ENCODE assay signal across 8 cellular contexts in the genomic region with DNA sequence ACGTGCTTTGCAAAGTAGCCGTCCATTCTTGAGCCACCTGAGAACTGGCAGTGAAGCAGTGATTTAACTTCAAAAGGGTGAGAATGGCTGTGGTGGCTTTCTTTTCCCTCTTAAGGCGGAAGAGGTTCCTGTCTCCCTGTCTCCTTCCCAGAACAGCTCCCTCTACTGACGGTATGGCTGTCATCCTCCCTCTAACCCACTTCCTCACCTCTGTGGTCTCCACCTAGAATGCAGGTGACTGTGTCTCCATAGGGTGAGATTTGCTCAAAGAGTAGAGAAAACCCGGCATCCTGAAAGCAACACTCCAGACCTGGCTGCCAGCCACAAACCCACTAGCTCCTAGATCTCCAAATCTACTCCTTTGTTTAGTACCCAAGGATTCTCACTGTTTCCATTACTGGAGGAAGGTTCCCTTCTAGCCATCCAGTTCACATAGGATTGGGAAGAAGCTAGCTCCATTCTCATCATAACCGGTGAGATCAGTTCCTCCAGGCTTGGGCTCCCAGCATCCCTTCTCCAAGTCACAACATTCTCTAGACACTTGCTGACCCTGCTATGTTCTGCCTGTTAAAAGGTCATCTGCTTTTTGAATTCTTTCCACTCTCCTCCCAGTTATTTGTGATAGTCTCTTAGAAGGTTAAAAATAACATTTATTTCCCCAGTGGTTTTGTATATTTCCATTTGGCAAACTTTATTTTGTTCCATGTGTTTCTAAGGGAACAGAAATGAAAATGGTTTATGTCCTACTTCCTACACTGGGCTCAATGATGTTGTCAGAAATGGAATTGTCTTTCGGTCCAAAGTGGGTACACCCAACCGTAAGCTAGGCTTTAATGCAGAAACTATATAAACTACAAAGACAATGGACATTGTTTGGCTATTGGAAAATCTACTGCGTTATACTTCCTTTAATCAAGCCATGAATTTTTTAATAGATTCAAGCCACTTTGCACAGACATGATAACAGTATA.
DNase-seq lines count a peak whose midpoint lies in the region; ATAC-seq and TF ChIP-seq lines count a peak whose summit lies in the region.

No MANE protein-coding gene starts in this region.

- ATAC-seq in foreskin keratinocyte, result no peak

- no peaks in the 10 kb centered on the region for H3K36me3 Mint-ChIP-seq in activated naive CD4-positive, alpha-beta T cell treated with anti-CD3 and anti-CD28 coated beads, Interleukin-2, amount 50 U/mL, for 24 hours

- H3K27ac Mint-ChIP-seq in activated naive CD4-positive, alpha-beta T cell treated with anti-CD3 and anti-CD28 coated beads, Interleukin-2, amount 50 U/mL, for 24 hours, result peak overlapping the region; percentile 74

- H3K27me3 Mint-ChIP-seq in activated naive CD4-positive, alpha-beta T cell treated with anti-CD3 and anti-CD28 coated beads, Interleukin-2, amount 50 U/mL, for 24 hours, result no peaks in the 10 kb centered on the region

- DNase-seq in activated naive CD4-positive, alpha-beta T cell treated with anti-CD3 and anti-CD28 coated beads, Interleukin-2, amount 50 U/mL, for 16 hours, result no peak
- DNase-seq in Peyer's patch (peak in 2 of 3 donors; percentile 33 to 64), foreskin keratinocyte (no peak), substantia nigra (lab: John Stamatoyannopoulos, UW) (peak in 1 of 49 donors; percentile 12), NCI-H1048 (lab: John Stamatoyannopoulos, UW) (no peak), AG08396 (ENCODE audit: low spot score) (no peak), lower leg skin (ENCODE audit: low spot score in 2 of 2) (no peak)

- no peaks in the 10 kb centered on the region for H3K9me3 Mint-ChIP-seq in activated naive CD4-positive, alpha-beta T cell treated with anti-CD3 and anti-CD28 coated beads, Interleukin-2, amount 50 U/mL, for 24 hours

- no peak overlapping the region for H3K4me3 ChIP-seq in Peyer's patch
- no peak overlapping the region for H3K4me3 ChIP-seq in lower leg skin (ENCODE audit: low read depth, poor library complexity, severe bottlenecking)

- H3K4me1 ChIP-seq in Peyer's patch (peaks cover 0 to 5% (median 2%) of the 10 kb centered on the region in 4 donors), foreskin keratinocyte (peaks cover 19% of the 10 kb centered on the region)

- H3K36me3 ChIP-seq in Peyer's patch, result no peaks in the 10 kb centered on the region

- peak in 5 of 6 experiments; percentile 11 to 52 (median 38) for TF ChIP-seq CTCF in Peyer's patch (IDR thresholded peaks at IDR 0.05)
- TF ChIP-seq CTCF in foreskin keratinocyte (conservative IDR thresholded peaks at IDR 0.05), result peak; percentile 53
- TF ChIP-seq CTCF in lower leg skin (IDR thresholded peaks at IDR 0.05), result no peak

- 68 to 71% methylated on average over 9 of the region's 9 CpGs for WGBS in lower leg skin, 2 donors

- TF ChIP-seq POLR2A in Peyer's patch (IDR thresholded peaks at IDR 0.05) (no peak), lower leg skin (IDR thresholded peaks at IDR 0.05) (no peak)

- peaks cover 41% of the 10 kb centered on the region for H3K4me1 Mint-ChIP-seq in activated naive CD4-positive, alpha-beta T cell treated with anti-CD3 and anti-CD28 coated beads, Interleukin-2, amount 50 U/mL, for 24 hours

- intact Hi-C loops in lower leg skin (cut with DNase I; ENCODE audit: low total_unique reads), result no loop called here

- H3K27ac ChIP-seq in Peyer's patch (peak overlapping the region in 3 of 4 donors; percentile 38 to 96 (median 93)), foreskin keratinocyte (no peak overlapping the region), substantia nigra (ENCODE audit: low read depth, low read length, poor library complexity, severe bottlenecking) (peak overlapping the region; percentile 21)

- H3K27me3 ChIP-seq in Peyer's patch (no peaks in the 10 kb centered on the region), foreskin keratinocyte (no peaks in the 10 kb centered on the region)

- no peak overlapping the region for H3K4me3 Mint-ChIP-seq in activated naive CD4-positive, alpha-beta T cell treated with anti-CD3 and anti-CD28 coated beads, Interleukin-2, amount 50 U/mL, for 24 hours

- no peaks in the 10 kb centered on the region for H3K9me3 ChIP-seq in Peyer's patch

Comparison
In these comparisons a context has a peak if more than half of its experiments do, and no peak if none do; other contexts are left out.
1. DNase-seq: peak in Peyer's patch (2 of 3); none in activated naive CD4-positive, alpha-beta T cell treated with anti-CD3 and anti-CD28 coated beads, Interleukin-2, amount 50 U/mL, for 16 hours (single experiment), foreskin keratinocyte (0 of 2), NCI-H1048 (single experiment), AG08396 (single experiment) and lower leg skin (0 of 2).
2. CTCF ChIP-seq: peak in Peyer's patch (5 of 6) and foreskin keratinocyte (single experiment); none in lower leg skin (0 of 3).